ENCODE assay signal across 19 cellular contexts in genomic region chr2:158486970-158487325, GRCh38. TPM values are rescaled to one million over a fixed set of nuclear protein-coding genes. Genes with fewer than 3 reads are reported as not detected.
DNase-seq lines count a peak whose midpoint lies in the region; ATAC-seq, FAIRE-seq and TF ChIP-seq lines count a peak whose summit lies in the region.
"Had no signal": no experiment of that assay in that cellular context is flagged by ENCODE, and none has a peak within 500 bp of the region (broad histone marks: within the 10 kb centered on the region; RNA-seq: fewer than 3 reads in every experiment).

No MANE protein-coding gene starts in this region.

- no peak overlapping the region for H3K4me3 Mint-ChIP-seq in activated naive CD4-positive, alpha-beta T cell treated with anti-CD3 and anti-CD28 coated beads, Interleukin-2, amount 10 ng/mL, durations not matched to agents 7 days and 5 days
- H3K4me3 Mint-ChIP-seq: activated naive CD8-positive, alpha-beta T cell; stimulated activated memory B cell treated with anti-CD40 and anti-IgM and Interleukin-4, amounts not matched to agents 10 μg/mL and 1 μg/mL and 100 μg/mL, for 72 hours had no signal

- in situ Hi-C loops in K562 (cut with MboI), result no loop called here

- ATAC-seq in K562 (peak; percentile 53), upper lobe of right lung (no peak)
- ATAC-seq: stimulated activated memory B cell treated with anti-CD40 and anti-IgM and Interleukin-4, amounts not matched to agents 10 μg/mL and 1 μg/mL and 100 μg/mL, for 72 hours had no signal

- peak; percentile 62 for DNase-seq in ELR (ENCODE audit: low read depth)
- DNase-seq in K562 (ENCODE audit: extremely low read depth in 1 of 4, low spot score in 3 of 4), result peak in 1 of 4 experiments; percentile 45
- peak; percentile 39 for DNase-seq in left kidney (ENCODE audit: low read depth, low spot score)
- DNase-seq in stimulated activated CD4-positive, alpha-beta T cell treated with anti-CD3 and anti-CD28 coated beads, Interleukin-2, amount 100 ng/mL, for 48 hours, result no peak
- DNase-seq in stimulated activated CD4-positive, alpha-beta T cell treated with anti-CD3 and anti-CD28 coated beads, Interleukin-4, amount 100 ng/mL, for 24 hours, result no peak
- DNase-seq in activated naive CD4-positive, alpha-beta T cell treated with anti-CD3 and anti-CD28 coated beads, Interleukin-2, amount 10 ng/mL, durations not matched to agents 7 days and 5 days, result no peak
- no peak for DNase-seq in upper lobe of right lung
- DNase-seq: foreskin melanocyte; GDM1; NCI-H1694 treated with DMSO at 0.1 percent for 48 hours; NCI-H82; psoas muscle; SK-N-SH; stimulated activated CD4-positive, alpha-beta T cell treated with anti-CD3 and anti-CD28 coated beads, Interleukin-1b, Interleukin-23, amount 100 ng/mL, for 48 hours had no signal

- peaks cover 88% of the 10 kb centered on the region; the same call in 1 of the 2 replicates for H3K79me2 ChIP-seq in KMS-11 (ENCODE audit: insufficient read depth, low read depth)
- peaks cover 93% of the 10 kb centered on the region for H3K79me2 ChIP-seq in K562 (ENCODE audit: control insufficient read depth, insufficient read depth, low read length)

- H3K4me1 Mint-ChIP-seq in activated naive CD4-positive, alpha-beta T cell treated with anti-CD3 and anti-CD28 coated beads, Interleukin-2, amount 10 ng/mL, durations not matched to agents 7 days and 5 days, result no peaks in the 10 kb centered on the region
- H3K4me1 Mint-ChIP-seq: stimulated activated memory B cell treated with anti-CD40 and anti-IgM and Interleukin-4, amounts not matched to agents 10 μg/mL and 1 μg/mL and 100 μg/mL, for 72 hours had no signal

- H4K20me1 ChIP-seq in KMS-11 (ENCODE audit: insufficient read depth), result peaks cover 4% of the 10 kb centered on the region; the same call in 1 of the 2 replicates
- peaks cover 10% of the 10 kb centered on the region for H4K20me1 ChIP-seq in K562 (replicated peaks; ENCODE audit: control insufficient read depth, insufficient read depth, low read length)

- BruUV-seq in K562 (replicated peaks; lab: Mats Ljungman, UMichigan), result no TSS peak

- H3K27ac ChIP-seq in KMS-11 (no peak overlapping the region), K562 (ENCODE audit: extremely low read depth, low read depth, low read length) (no peak overlapping the region), upper lobe of right lung (no peak overlapping the region)
- H3K27ac ChIP-seq: BLaER1, psoas muscle, VCaP had no signal

- TF ChIP-seq EP300 in K562 (IDR thresholded peaks at IDR 0.05; ENCODE audit: low read length), result no peak

- intact Hi-C loops in K562 (cut with micrococcal nuclease) (no loop called here), upper lobe of right lung (cut with DNase I) (no loop called here)

- TF ChIP-seq CTCF in KMS-11 (conservative IDR thresholded peaks at IDR 0.05; ENCODE audit: low read depth, low read length), result no peak
- TF ChIP-seq CTCF in K562 (IDR thresholded peaks at IDR 0.05 in 2 of 3, conservative IDR thresholded peaks at IDR 0.05 in 1 of 3; ENCODE audit: insufficient read depth in 2 of 3, low read depth in 1 of 3, low read length in 3 of 3), result no peak
- no peak for TF ChIP-seq CTCF in upper lobe of right lung (IDR thresholded peaks at IDR 0.05)

- H3K9me1 ChIP-seq in K562 (ENCODE audit: control insufficient read depth, insufficient read depth, low read length), result no peaks in the 10 kb centered on the region

- WGBS in K562 (ENCODE audit: insufficient coverage, low coverage, missing lambda C conversion rate), result 12% methylated on average over 5 of the region's 5 CpGs

- H3K27ac Mint-ChIP-seq in activated naive CD4-positive, alpha-beta T cell treated with anti-CD3 and anti-CD28 coated beads, Interleukin-2, amount 10 ng/mL, durations not matched to agents 7 days and 5 days, result no peak overlapping the region
- H3K27ac Mint-ChIP-seq: activated naive CD8-positive, alpha-beta T cell; stimulated activated memory B cell treated with anti-CD40 and anti-IgM and Interleukin-4, amounts not matched to agents 10 μg/mL and 1 μg/mL and 100 μg/mL, for 72 hours had no signal

- H3K9ac ChIP-seq in KMS-11, result no peak overlapping the region
- no peak overlapping the region for H3K9ac ChIP-seq in K562 (ENCODE audit: insufficient read depth in 1 of 2, low read depth in 2 of 2, low read length in 2 of 2)
- H3K9ac ChIP-seq: BLaER1, SK-N-SH had no signal

- TF ChIP-seq RAD21 in K562 (CRISPR knock-in tag; conservative IDR thresholded peaks at IDR 0.05 in 1 of 2, IDR thresholded peaks at IDR 0.05 in 1 of 2), result no peak

- H2AFZ ChIP-seq in KMS-11 (ENCODE audit: low read depth) (no peak overlapping the region), K562 (ENCODE audit: low read depth, low read length) (no peak overlapping the region)

- peak; percentile 61 for FAIRE-seq in K562 (lab: Jason Lieb, UNC)

- H3K27me3 ChIP-seq in KMS-11 (ENCODE audit: insufficient read depth, low read depth), result no peaks in the 10 kb centered on the region
- H3K27me3 ChIP-seq in K562 (ENCODE audit: control insufficient read depth in 2 of 2, insufficient read depth in 2 of 2, low read length in 2 of 2), result no peaks in the 10 kb centered on the region
- H3K27me3 ChIP-seq in upper lobe of right lung, result no peaks in the 10 kb centered on the region
- H3K27me3 ChIP-seq: BLaER1 had no signal

- H3K36me3 Mint-ChIP-seq in activated naive CD4-positive, alpha-beta T cell treated with anti-CD3 and anti-CD28 coated beads, Interleukin-2, amount 10 ng/mL, durations not matched to agents 7 days and 5 days, result no peaks in the 10 kb centered on the region
- H3K36me3 Mint-ChIP-seq: stimulated activated memory B cell treated with anti-CD40 and anti-IgM and Interleukin-4, amounts not matched to agents 10 μg/mL and 1 μg/mL and 100 μg/mL, for 72 hours had no signal

- no peaks in the 10 kb centered on the region for H3K9me3 ChIP-seq in K562 (replicated peaks; ENCODE audit: control insufficient read depth, insufficient read depth, low read depth, low read length)
- H3K9me3 ChIP-seq in upper lobe of right lung, result no peaks in the 10 kb centered on the region
- H3K9me3 ChIP-seq: BLaER1, psoas muscle, SK-N-SH had no signal

- POLR2A ChIA-PET in K562 (lab: Yijun Ruan, JAX), result no interaction called here

- H3K36me3 ChIP-seq in KMS-11 (ENCODE audit: insufficient read depth) (no peaks in the 10 kb centered on the region), K562 (ENCODE audit: control insufficient read depth, insufficient read depth, low read length) (no peaks in the 10 kb centered on the region), upper lobe of right lung (no peaks in the 10 kb centered on the region)
- H3K36me3 ChIP-seq: BLaER1 had no signal

- TF ChIP-seq POLR2A in K562 (conservative IDR thresholded peaks at IDR 0.05), result no peak

- no peaks in the 10 kb centered on the region for H3K27me3 Mint-ChIP-seq in activated naive CD4-positive, alpha-beta T cell treated with anti-CD3 and anti-CD28 coated beads, Interleukin-2, amount 10 ng/mL, durations not matched to agents 7 days and 5 days
- H3K27me3 Mint-ChIP-seq: activated naive CD8-positive, alpha-beta T cell; stimulated activated memory B cell treated with anti-CD40 and anti-IgM and Interleukin-4, amounts not matched to agents 10 μg/mL and 1 μg/mL and 100 μg/mL, for 72 hours had no signal

- CTCF ChIA-PET in K562 (lab: Yijun Ruan, JAX; ENCODE audit: low intra/inter-chr PET ratio), result no interaction called here
- CTCF ChIA-PET in activated naive CD4-positive, alpha-beta T cell treated with anti-CD3 and anti-CD28 coated beads, Interleukin-2, amount 10 ng/mL, durations not matched to agents 7 days and 5 days (lab: Charles Lee), result no interaction called here

- no peak overlapping the region for H3K4me3 ChIP-seq in KMS-11 (IDR thresholded peaks at IDR 0.05; ENCODE audit: insufficient read depth, low read depth, low read length)
- H3K4me3 ChIP-seq in K562, result no peak overlapping the region
- no peak overlapping the region for H3K4me3 ChIP-seq in upper lobe of right lung
- H3K4me3 ChIP-seq: BLaER1, psoas muscle had no signal

- H3K4me2 ChIP-seq in KMS-11 (peak overlapping the region; percentile 18; the same call in 1 of the 2 replicates), K562 (ENCODE audit: insufficient read depth, low read length) (0 out of 2 replicates have a peak overlapping the region, but pooled peaks have one; percentile 5)
- H3K4me2 ChIP-seq: SK-N-SH had no signal

- no peaks in the 10 kb centered on the region for H3K9me3 Mint-ChIP-seq in activated naive CD4-positive, alpha-beta T cell treated with anti-CD3 and anti-CD28 coated beads, Interleukin-2, amount 10 ng/mL, durations not matched to agents 7 days and 5 days
- H3K9me3 Mint-ChIP-seq: stimulated activated memory B cell treated with anti-CD40 and anti-IgM and Interleukin-4, amounts not matched to agents 10 μg/mL and 1 μg/mL and 100 μg/mL, for 72 hours had no signal

- H3K4me1 ChIP-seq in KMS-11 (ENCODE audit: low read depth, poor library complexity, severe bottlenecking) (peaks cover 51% of the 10 kb centered on the region), K562 (replicated peaks in 1 of 2; ENCODE audit: control insufficient read depth in 2 of 2, insufficient read depth in 2 of 2, low read length in 2 of 2) (peaks cover 3 to 23% of the 10 kb centered on the region in 2 experiments; a peak in 2 of 5 replicates), upper lobe of right lung (peaks cover 11% of the 10 kb centered on the region)

RNA-seq across cellular contexts. Expression of gene PKP4, which starts 30.2 kb away (rescaled TPM):
- 103 and 231 TPM in 2 replicates for total RNA-seq in K562 (2011; cell fraction: chromatin; rRNA removed; ENCODE audit: low replicate concordance)
- 38.0 and 60.1 TPM in 2 replicates for total RNA-seq in K562 (2011; cell fraction: nucleolus; rRNA removed)
- 89.5 and 108 TPM in 2 replicates for total RNA-seq in K562 (2011; cell fraction: nucleoplasm; rRNA removed)
- 74.0 and 87.5 TPM in 2 replicates for total RNA-seq in K562 (2014; rRNA removed)
- 80.4 and 81.3 TPM in 2 replicates for total RNA-seq in K562 (2014; rRNA removed; fragmentation: Illumina TruSeq; extraction: Trizol)
- total RNA-seq in K562 (2015; rRNA removed; fragmentation: Illumina TruSeq; extraction: Trizol), result 71.3 and 77.5 TPM in 2 replicates
- 86.9 and 99.1 TPM in 2 replicates for total RNA-seq in K562 (2021)
- 65.2 and 65.8 TPM in 2 replicates for polyA plus RNA-seq in K562 (2011; rRNA removed)
- polyA plus RNA-seq in K562 (2011; cell fraction: cytosol; rRNA removed), result 55.1 and 56.7 TPM in 2 replicates
- polyA plus RNA-seq in K562 (2011; cell fraction: nucleus; rRNA removed), result 145 and 155 TPM in 2 replicates
- 54.7 and 57.7 TPM in 2 replicates for polyA plus RNA-seq in K562 (2012)
- 84.4 and 98.1 TPM in 2 replicates for polyA plus RNA-seq in K562 (2014; fragmentation: Illumina TruSeq; extraction: Trizol)
- 10 to 100 TPM; 24.6 to 29.4 TPM for polyA plus RNA-seq in K562 (2014; fragmentation: Nextera tagmentation; extraction: Ambion mirVana)
- 62.8 and 65.2 TPM in 2 replicates for polyA plus RNA-seq in K562 (2014; rRNA removed)
- polyA minus RNA-seq in K562 (2011; rRNA and poly(A)+ RNA removed), result 145 and 162 TPM in 2 replicates
- polyA minus RNA-seq in K562 (2011; cell fraction: cytosol; rRNA and poly(A)+ RNA removed), result 76.5 and 90.0 TPM in 2 replicates
- polyA minus RNA-seq in K562 (2011; cell fraction: nucleus; rRNA and poly(A)+ RNA removed), result 93.6 and 135 TPM in 2 replicates
- total RNA-seq in upper lobe of right lung, result 74.7 TPM

RNA-seq across cellular contexts. Expression of gene CCDC148, which starts 30.4 kb away (rescaled TPM):
- total RNA-seq in K562 (2011; cell fraction: chromatin; rRNA removed; ENCODE audit: low replicate concordance), result not detected in 2 replicates
- not detected in 2 replicates for total RNA-seq in K562 (2011; cell fraction: nucleolus; rRNA removed)
- not detected in 2 replicates for total RNA-seq in K562 (2011; cell fraction: nucleoplasm; rRNA removed)
- total RNA-seq in K562 (2014; rRNA removed), result 0.41 and 0.50 TPM in 2 replicates
- total RNA-seq in K562 (2014; rRNA removed; fragmentation: Illumina TruSeq; extraction: Trizol), result 0.65 and 1.7 TPM in 2 replicates
- total RNA-seq in K562 (2015; rRNA removed; fragmentation: Illumina TruSeq; extraction: Trizol), result 0.68 and 1.1 TPM in 2 replicates
- total RNA-seq in K562 (2021), result 0.58 and 0.64 TPM in 2 replicates
- 0.10 and 0.35 TPM in 2 replicates for polyA plus RNA-seq in K562 (2011; rRNA removed)
- polyA plus RNA-seq in K562 (2011; cell fraction: cytosol; rRNA removed), result 0.04 TPM in 1 of 2 replicates, not detected in the other
- 0.11 and 0.13 TPM in 2 replicates for polyA plus RNA-seq in K562 (2011; cell fraction: nucleus; rRNA removed)
- 0.60 and 1.8 TPM in 2 replicates for polyA plus RNA-seq in K562 (2012)
- polyA plus RNA-seq in K562 (2014; fragmentation: Illumina TruSeq; extraction: Trizol), result 0.70 and 0.90 TPM in 2 replicates
- 1 to 10 TPM in 1 of 2 experiments, under 1 TPM in 1; 0.77 to 1.4 TPM for polyA plus RNA-seq in K562 (2014; fragmentation: Nextera tagmentation; extraction: Ambion mirVana)
- polyA plus RNA-seq in K562 (2014; rRNA removed), result 0.20 and 0.48 TPM in 2 replicates
- 0.15 and 0.32 TPM in 2 replicates for polyA minus RNA-seq in K562 (2011; rRNA and poly(A)+ RNA removed)
- polyA minus RNA-seq in K562 (2011; cell fraction: cytosol; rRNA and poly(A)+ RNA removed), result not detected in 2 replicates
- 0.33 and 0.54 TPM in 2 replicates for polyA minus RNA-seq in K562 (2011; cell fraction: nucleus; rRNA and poly(A)+ RNA removed)
- total RNA-seq in upper lobe of right lung, result 1.2 TPM
- total RNA-seq: psoas muscle had no signal

Comparison
In these comparisons a context has a peak if more than half of its experiments do, and no peak if none do; other contexts are left out.
1. DNase-seq: peak in ELR (single experiment) and left kidney (single experiment); none in stimulated activated CD4-positive, alpha-beta T cell treated with anti-CD3 and anti-CD28 coated beads, Interleukin-2, amount 100 ng/mL, for 48 hours (0 of 2), stimulated activated CD4-positive, alpha-beta T cell treated with anti-CD3 and anti-CD28 coated beads, Interleukin-4, amount 100 ng/mL, for 24 hours (single experiment), activated naive CD4-positive, alpha-beta T cell treated with anti-CD3 and anti-CD28 coated beads, Interleukin-2, amount 10 ng/mL, durations not matched to agents 7 days and 5 days (single experiment) and upper lobe of right lung (single experiment).